Comparison of ENCODE assay signal across 23 cellular contexts in genomic region chr2:3503483-3503882, GRCh38. TPM values are rescaled to one million over a fixed set of nuclear protein-coding genes. Genes with fewer than 3 reads are reported as not detected.
DNase-seq lines count a peak whose midpoint lies in the region; ATAC-seq, FAIRE-seq and TF ChIP-seq lines count a peak whose summit lies in the region.
"Had no signal": no experiment of that assay in that cellular context is flagged by ENCODE, and none has a peak within 500 bp of the region (broad histone marks: within the 10 kb centered on the region; RNA-seq: fewer than 3 reads in every experiment).

No MANE protein-coding gene starts in this region.

- H3K9me1 ChIP-seq in K562 (ENCODE audit: control insufficient read depth, insufficient read depth, low read length), result no peaks in the 10 kb centered on the region

- H3K14ac ChIP-seq in H9 (ENCODE audit: insufficient read depth, low read length), result no peak overlapping the region; the same call in 1 of the 2 replicates

- H3K4me1 ChIP-seq in left ventricle myocardium inferior (peaks cover 21% of the 10 kb centered on the region), right cardiac atrium (ENCODE audit: control insufficient read depth, insufficient read depth, low read length) (no peaks in the 10 kb centered on the region), H9 (ENCODE audit: insufficient read depth, low read length) (no peaks in the 10 kb centered on the region), K562 (replicated peaks in 1 of 2; ENCODE audit: control insufficient read depth in 2 of 2, insufficient read depth in 2 of 2, low read length in 2 of 2) (no peaks in the 10 kb centered on the region), suprapubic skin (no peaks in the 10 kb centered on the region)
- H3K4me1 ChIP-seq: BE2C, Caco-2, HAP-1 had no signal

- no peak overlapping the region for H3K4me3 ChIP-seq in left ventricle myocardium inferior
- H3K4me3 ChIP-seq in right cardiac atrium (ENCODE audit: low read length), result no peak overlapping the region
- H3K4me3 ChIP-seq in K562, result no peak overlapping the region
- H3K4me3 ChIP-seq in suprapubic skin, result no peak overlapping the region
- no peak overlapping the region for H3K4me3 ChIP-seq in brain microvascular endothelial cell (ENCODE audit: low read depth, low read length)
- H3K4me3 ChIP-seq: GM12878, GM23248, HAP-1 had no signal

- no peaks in the 10 kb centered on the region for H3K79me2 ChIP-seq in H9 (ENCODE audit: insufficient read depth, low read length)
- peaks cover 5% of the 10 kb centered on the region; the same call in 1 of the 3 replicates for H3K79me2 ChIP-seq in K562 (ENCODE audit: control insufficient read depth, insufficient read depth, low read length)

- H3K27me3 ChIP-seq in left ventricle myocardium inferior (ENCODE audit: low read depth) (no peaks in the 10 kb centered on the region), right cardiac atrium (ENCODE audit: control insufficient read depth, insufficient read depth) (no peaks in the 10 kb centered on the region), H9 (ENCODE audit: insufficient read depth, low read length) (no peaks in the 10 kb centered on the region), K562 (ENCODE audit: control insufficient read depth in 2 of 2, insufficient read depth in 2 of 2, low read length in 2 of 2) (no peaks in the 10 kb centered on the region; a peak in 1 of 5 replicates), suprapubic skin (no peaks in the 10 kb centered on the region), brain microvascular endothelial cell (replicated peaks) (no peaks in the 10 kb centered on the region)
- H3K27me3 ChIP-seq: BE2C had no signal

- no peak overlapping the region for H4K91ac ChIP-seq in H9 (ENCODE audit: insufficient read length, low read depth, low read length)

- no peak overlapping the region for H2AK5ac ChIP-seq in H9 (ENCODE audit: insufficient read length, low read length)

- H3K4me2 ChIP-seq in H9 (ENCODE audit: insufficient read depth, insufficient read length, low read length), result no peak overlapping the region
- no peak overlapping the region for H3K4me2 ChIP-seq in K562 (ENCODE audit: insufficient read depth, low read length)
- H3K4me2 ChIP-seq: KMS-11 had no signal

- H4K5ac ChIP-seq in H9 (ENCODE audit: insufficient read length, low read depth, low read length), result no peak overlapping the region

- no TSS peak for BruUV-seq in K562 (replicated peaks; lab: Mats Ljungman, UMichigan)

- TF ChIP-seq POLR2A in K562 (conservative IDR thresholded peaks at IDR 0.05) (no peak), suprapubic skin (IDR thresholded peaks at IDR 0.05) (no peak)

- no peak overlapping the region for H3K18ac ChIP-seq in H9 (ENCODE audit: insufficient read length, low read depth, low read length)

- H2BK20ac ChIP-seq in H9 (ENCODE audit: low read depth, low read length, poor library complexity, severe bottlenecking), result no peak overlapping the region

- peak overlapping the region; percentile 17 for H3K27ac ChIP-seq in left ventricle myocardium inferior (replicated peaks)
- H3K27ac ChIP-seq in right cardiac atrium (ENCODE audit: low read length), result no peak overlapping the region
- H3K27ac ChIP-seq in H9 (ENCODE audit: insufficient read length, low read depth, low read length), result no peak overlapping the region
- no peak overlapping the region; the same call in 2 of the 3 replicates for H3K27ac ChIP-seq in K562 (ENCODE audit: extremely low read depth, low read depth, low read length)
- H3K27ac ChIP-seq in suprapubic skin, result no peak overlapping the region
- H3K27ac ChIP-seq in brain microvascular endothelial cell, result no peak overlapping the region
- H3K27ac ChIP-seq: GM23248, HL-60, KMS-11 had no signal

- no peaks in the 10 kb centered on the region for H3K79me1 ChIP-seq in H9 (ENCODE audit: insufficient read depth, low read depth, low read length, poor library complexity, severe bottlenecking)

- 89% methylated on average over 13 of the region's 13 CpGs for WGBS in right cardiac atrium
- no CpG with 5 or more reads among the region's 13 CpGs for WGBS in H9 (ENCODE audit: extremely low coverage, insufficient read length, low lambda C conversion rate)
- 96% methylated on average over 13 of the region's 13 CpGs for WGBS in K562 (ENCODE audit: insufficient coverage, low coverage, missing lambda C conversion rate)
- WGBS in suprapubic skin, result 94% methylated on average over 13 of the region's 13 CpGs

- H3K4me3 Mint-ChIP-seq in H9, result no peak overlapping the region
- H3K4me3 Mint-ChIP-seq in neural crest cell, result no peak overlapping the region
- H3K4me3 Mint-ChIP-seq: CD4-positive, CD25-positive, alpha-beta regulatory T cell had no signal

- peak overlapping the region; percentile 1 for H3K23ac ChIP-seq in H9 (ENCODE audit: insufficient read length, low read depth, low read length)

- TF ChIP-seq EP300 in K562 (IDR thresholded peaks at IDR 0.05; ENCODE audit: low read length), result no peak
- no peak for TF ChIP-seq EP300 in suprapubic skin (IDR thresholded peaks at IDR 0.05)

- H3K27ac Mint-ChIP-seq in H9 (no peak overlapping the region), neural crest cell (ENCODE audit: unreplicated experiment) (peak overlapping the region; percentile 39)

- no peak overlapping the region for H3K4ac ChIP-seq in H9 (ENCODE audit: low read depth, low read length)

- H4K20me1 ChIP-seq in H9 (ENCODE audit: control insufficient read depth, insufficient read depth, insufficient read length) (no peaks in the 10 kb centered on the region), K562 (replicated peaks; ENCODE audit: control insufficient read depth, insufficient read depth, low read length) (no peaks in the 10 kb centered on the region)

- H3K56ac ChIP-seq in H9 (ENCODE audit: insufficient read length, low read depth, low read length), result no peak overlapping the region

- no peak for FAIRE-seq in K562 (lab: Jason Lieb, UNC)

- CTCF ChIA-PET in K562 (lab: Yijun Ruan, JAX; ENCODE audit: low intra/inter-chr PET ratio), result no interaction called here

- in situ Hi-C loops in K562 (cut with MboI) (no loop called here), brain microvascular endothelial cell (cut with HindIII; ENCODE audit: low pct_ligation_motif_present, low sequenced_read_pairs) (no loop called here)

- H3K9me3 Mint-ChIP-seq in H9, result no peaks in the 10 kb centered on the region
- H3K9me3 Mint-ChIP-seq in neural crest cell, result peaks cover 2% of the 10 kb centered on the region

- ATAC-seq in right cardiac atrium, result no peak
- no peak for ATAC-seq in K562
- ATAC-seq: GM12878, PC-3, SK-N-SH treated with all-trans-retinoic acid at 6 μM for 48 hours had no signal

- H2BK120ac ChIP-seq in H9 (ENCODE audit: low read depth, low read length, poor library complexity, severe bottlenecking), result no peak overlapping the region

- POLR2A ChIA-PET in K562 (lab: Yijun Ruan, JAX), result interaction anchor here (2.5 kb wide), 1 partner anchor 10 kb away, joined by 8 read pairs; no protein-coding TSS in a partner anchor

- TF ChIP-seq CTCF in left ventricle myocardium inferior (IDR thresholded peaks at IDR 0.05; ENCODE audit: borderline replicate concordance), result no peak
- no peak for TF ChIP-seq CTCF in H9 (conservative IDR thresholded peaks at IDR 0.05)
- no peak for TF ChIP-seq CTCF in K562 (IDR thresholded peaks at IDR 0.05 in 2 of 3, conservative IDR thresholded peaks at IDR 0.05 in 1 of 3; ENCODE audit: insufficient read depth in 2 of 3, low read depth in 1 of 3, low read length in 3 of 3)
- no peak for TF ChIP-seq CTCF in neural crest cell (conservative IDR thresholded peaks at IDR 0.05)
- TF ChIP-seq CTCF in suprapubic skin (IDR thresholded peaks at IDR 0.05), result no peak
- no peak for TF ChIP-seq CTCF in brain microvascular endothelial cell (IDR thresholded peaks at IDR 0.05; ENCODE audit: low read depth, low read length, missing control alignments)

- H2AFZ ChIP-seq in H9 (ENCODE audit: low read length) (no peak overlapping the region), K562 (ENCODE audit: low read depth, low read length) (no peak overlapping the region)
- H2AFZ ChIP-seq: GM23248 had no signal

- H2BK12ac ChIP-seq in H9 (ENCODE audit: insufficient read length, low read depth, low read length), result no peak overlapping the region

- H4K8ac ChIP-seq in H9 (replicated peaks; ENCODE audit: insufficient read length, low read depth, low read length), result peak overlapping the region; percentile 97

- no peaks in the 10 kb centered on the region for H3K23me2 ChIP-seq in H9 (ENCODE audit: insufficient read length, low read depth, low read length, poor library complexity, severe bottlenecking)

- H3K9me3 ChIP-seq in left ventricle myocardium inferior (replicated peaks) (peaks cover 2% of the 10 kb centered on the region), right cardiac atrium (ENCODE audit: control insufficient read depth, low read length) (no peaks in the 10 kb centered on the region), H9 (ENCODE audit: control insufficient read depth, low read depth, low read length) (no peaks in the 10 kb centered on the region), K562 (replicated peaks; ENCODE audit: control insufficient read depth, insufficient read depth, low read depth, low read length) (peaks cover 4% of the 10 kb centered on the region; the same call in 1 of the 2 replicates), suprapubic skin (no peaks in the 10 kb centered on the region)
- H3K9me3 ChIP-seq: BE2C, Caco-2, HAP-1 had no signal

- no peak overlapping the region for H3T11ph ChIP-seq in H9 (ENCODE audit: low read length)

- H3K36me3 ChIP-seq in left ventricle myocardium inferior (peaks cover 86% of the 10 kb centered on the region), K562 (ENCODE audit: control insufficient read depth, insufficient read depth, low read length) (peaks cover 49% of the 10 kb centered on the region), suprapubic skin (peaks cover 54% of the 10 kb centered on the region), brain microvascular endothelial cell (replicated peaks) (peaks cover 13% of the 10 kb centered on the region)
- H3K36me3 ChIP-seq: BE2C had no signal

- no peak for DNase-seq in left ventricle myocardium inferior
- no peak for DNase-seq in right cardiac atrium
- no peak for DNase-seq in H9
- DNase-seq in K562 (ENCODE audit: extremely low read depth in 1 of 4, low spot score in 3 of 4), result no peak
- no peak for DNase-seq in neural crest cell (ENCODE audit: low read depth, low spot score)
- no peak for DNase-seq in NCI-H82 treated with DMSO at 0.1 percent for 48 hours (lab: John Stamatoyannopoulos, UW; ENCODE audit: unreplicated experiment)
- no peak for DNase-seq in suprapubic skin (ENCODE audit: low spot score in 2 of 2)
- no peak for DNase-seq in brain microvascular endothelial cell
- DNase-seq: BE2C; Caco-2; CD4-positive, CD25-positive, alpha-beta regulatory T cell; DND-41; GM23248; NCI-H1092 treated with DMSO at 0.1 percent for 48 hours; NCI-H1436 treated with DMSO at 0.1 percent for 48 hours; NCI-H1930; NCI-H82; PC-3 had no signal

- intact Hi-C loops in left ventricle myocardium inferior (cut with micrococcal nuclease), result no loop called here
- intact Hi-C loops in right cardiac atrium (cut with DNase I), result no loop called here
- intact Hi-C loops in K562 (cut with micrococcal nuclease), result no loop called here

- no peak overlapping the region for H2BK5ac ChIP-seq in H9 (ENCODE audit: insufficient read length, low read length)

- no peaks in the 10 kb centered on the region for H3K4me1 Mint-ChIP-seq in H9
- H3K4me1 Mint-ChIP-seq in neural crest cell, result no peaks in the 10 kb centered on the region

- no peak for TF ChIP-seq RAD21 in K562 (CRISPR knock-in tag; conservative IDR thresholded peaks at IDR 0.05 in 1 of 2, IDR thresholded peaks at IDR 0.05 in 1 of 2)

- no peak overlapping the region for H2BK15ac ChIP-seq in H9 (ENCODE audit: low read depth, low read length)

- no peaks in the 10 kb centered on the region; the same call in 1 of the 2 replicates for H3K27me3 Mint-ChIP-seq in H9 (ENCODE audit: low read depth)
- H3K27me3 Mint-ChIP-seq in neural crest cell (ENCODE audit: low read depth), result no peaks in the 10 kb centered on the region
- H3K27me3 Mint-ChIP-seq: CD4-positive, CD25-positive, alpha-beta regulatory T cell had no signal

- H3K36me3 Mint-ChIP-seq in H9 (ENCODE audit: insufficient read depth in 1 of 3, low read depth in 3 of 3), result peaks cover 13 to 35% (median 14%) of the 10 kb centered on the region in 3 experiments
- peaks cover 32% of the 10 kb centered on the region for H3K36me3 Mint-ChIP-seq in neural crest cell (ENCODE audit: low read depth)

- H3K9ac ChIP-seq in H9 (ENCODE audit: extremely low read depth, insufficient read length, low read length), result no peak overlapping the region
- no peak overlapping the region for H3K9ac ChIP-seq in K562 (ENCODE audit: insufficient read depth in 1 of 2, low read depth in 2 of 2, low read length in 2 of 2)
- H3K9ac ChIP-seq: GM23248, KMS-11 had no signal

RNA-seq across cellular contexts. Expression of gene ADI1, which starts 15.8 kb away (rescaled TPM):
- total RNA-seq in left ventricle myocardium inferior, result 195 TPM
- 100 to 1,000 TPM; 124 to 195 (median 159) TPM for total RNA-seq in right cardiac atrium
- polyA plus RNA-seq in right cardiac atrium, result 132 TPM
- 23.4 and 25.4 TPM in 2 replicates for total RNA-seq in H9 (2021)
- 8.2 and 11.8 TPM in 2 replicates for total RNA-seq in K562 (2011; cell fraction: chromatin; rRNA removed; ENCODE audit: low replicate concordance)
- 5.8 and 8.0 TPM in 2 replicates for total RNA-seq in K562 (2011; cell fraction: nucleolus; rRNA removed)
- total RNA-seq in K562 (2011; cell fraction: nucleoplasm; rRNA removed), result 12.0 and 24.3 TPM in 2 replicates
- 26.7 and 29.2 TPM in 2 replicates for total RNA-seq in K562 (2014; rRNA removed)
- 25.7 and 27.1 TPM in 2 replicates for total RNA-seq in K562 (2014; rRNA removed; fragmentation: Illumina TruSeq; extraction: Trizol)
- 48.0 and 51.0 TPM in 2 replicates for total RNA-seq in K562 (2015; rRNA removed; fragmentation: Illumina TruSeq; extraction: Trizol)
- 31.6 and 34.7 TPM in 2 replicates for total RNA-seq in K562 (2021)
- 17.6 and 23.6 TPM in 2 replicates for polyA plus RNA-seq in K562 (2011; rRNA removed)
- polyA plus RNA-seq in K562 (2011; cell fraction: cytosol; rRNA removed), result 12.7 and 15.2 TPM in 2 replicates
- polyA plus RNA-seq in K562 (2011; cell fraction: nucleus; rRNA removed), result 11.6 and 15.2 TPM in 2 replicates
- polyA plus RNA-seq in K562 (2012), result 33.2 and 37.1 TPM in 2 replicates
- 31.4 and 33.7 TPM in 2 replicates for polyA plus RNA-seq in K562 (2014; fragmentation: Illumina TruSeq; extraction: Trizol)
- 1 to 10 TPM; 6.1 to 6.6 TPM for polyA plus RNA-seq in K562 (2014; fragmentation: Nextera tagmentation; extraction: Ambion mirVana)
- 20.6 and 21.6 TPM in 2 replicates for polyA plus RNA-seq in K562 (2014; rRNA removed)
- 18.8 and 22.8 TPM in 2 replicates for polyA minus RNA-seq in K562 (2011; rRNA and poly(A)+ RNA removed)
- 12.2 and 12.5 TPM in 2 replicates for polyA minus RNA-seq in K562 (2011; cell fraction: cytosol; rRNA and poly(A)+ RNA removed)
- 4.2 and 7.2 TPM in 2 replicates for polyA minus RNA-seq in K562 (2011; cell fraction: nucleus; rRNA and poly(A)+ RNA removed)
- 32.4 and 32.8 TPM in 2 replicates for total RNA-seq in neural crest cell
- 10 to 100 TPM; 39.2 to 54.4 (median 45.4) TPM for total RNA-seq in suprapubic skin

RNA-seq across cellular contexts. Expression of gene RNASEH1, which starts 54.6 kb away (rescaled TPM):
- total RNA-seq in left ventricle myocardium inferior, result 20.9 TPM
- 10 to 100 TPM; 19.6 to 21.2 (median 20.0) TPM for total RNA-seq in right cardiac atrium
- 17.3 TPM for polyA plus RNA-seq in right cardiac atrium
- 40.4 and 42.0 TPM in 2 replicates for total RNA-seq in H9 (2021)
- total RNA-seq in K562 (2011; cell fraction: chromatin; rRNA removed; ENCODE audit: low replicate concordance), result 18.2 and 25.1 TPM in 2 replicates
- total RNA-seq in K562 (2011; cell fraction: nucleolus; rRNA removed), result 21.2 and 21.8 TPM in 2 replicates
- 16.9 and 21.5 TPM in 2 replicates for total RNA-seq in K562 (2011; cell fraction: nucleoplasm; rRNA removed)
- 46.5 and 46.8 TPM in 2 replicates for total RNA-seq in K562 (2014; rRNA removed)
- total RNA-seq in K562 (2014; rRNA removed; fragmentation: Illumina TruSeq; extraction: Trizol), result 40.8 and 42.8 TPM in 2 replicates
- total RNA-seq in K562 (2015; rRNA removed; fragmentation: Illumina TruSeq; extraction: Trizol), result 47.1 and 47.5 TPM in 2 replicates
- 44.1 and 45.6 TPM in 2 replicates for total RNA-seq in K562 (2021)
- 21.7 and 25.7 TPM in 2 replicates for polyA plus RNA-seq in K562 (2011; rRNA removed)
- polyA plus RNA-seq in K562 (2011; cell fraction: cytosol; rRNA removed), result 13.4 and 16.5 TPM in 2 replicates
- 19.4 and 20.6 TPM in 2 replicates for polyA plus RNA-seq in K562 (2011; cell fraction: nucleus; rRNA removed)
- 19.1 and 35.8 TPM in 2 replicates for polyA plus RNA-seq in K562 (2012)
- 34.7 and 35.3 TPM in 2 replicates for polyA plus RNA-seq in K562 (2014; fragmentation: Illumina TruSeq; extraction: Trizol)
- polyA plus RNA-seq in K562 (2014; fragmentation: Nextera tagmentation; extraction: Ambion mirVana), result 10 to 100 TPM; 27.5 to 32.7 TPM
- 46.8 and 47.9 TPM in 2 replicates for polyA plus RNA-seq in K562 (2014; rRNA removed)
- 20.3 and 20.5 TPM in 2 replicates for polyA minus RNA-seq in K562 (2011; rRNA and poly(A)+ RNA removed)
- polyA minus RNA-seq in K562 (2011; cell fraction: cytosol; rRNA and poly(A)+ RNA removed), result 14.8 and 18.3 TPM in 2 replicates
- 14.9 and 20.8 TPM in 2 replicates for polyA minus RNA-seq in K562 (2011; cell fraction: nucleus; rRNA and poly(A)+ RNA removed)
- 28.9 and 33.7 TPM in 2 replicates for total RNA-seq in neural crest cell
- 10 to 100 TPM in 3 of 4 donors, 1 to 10 TPM in 1; 9.8 to 18.1 (median 15.4) TPM for total RNA-seq in suprapubic skin
